ENCODE assay signal across 13 cellular contexts in the genomic region with DNA sequence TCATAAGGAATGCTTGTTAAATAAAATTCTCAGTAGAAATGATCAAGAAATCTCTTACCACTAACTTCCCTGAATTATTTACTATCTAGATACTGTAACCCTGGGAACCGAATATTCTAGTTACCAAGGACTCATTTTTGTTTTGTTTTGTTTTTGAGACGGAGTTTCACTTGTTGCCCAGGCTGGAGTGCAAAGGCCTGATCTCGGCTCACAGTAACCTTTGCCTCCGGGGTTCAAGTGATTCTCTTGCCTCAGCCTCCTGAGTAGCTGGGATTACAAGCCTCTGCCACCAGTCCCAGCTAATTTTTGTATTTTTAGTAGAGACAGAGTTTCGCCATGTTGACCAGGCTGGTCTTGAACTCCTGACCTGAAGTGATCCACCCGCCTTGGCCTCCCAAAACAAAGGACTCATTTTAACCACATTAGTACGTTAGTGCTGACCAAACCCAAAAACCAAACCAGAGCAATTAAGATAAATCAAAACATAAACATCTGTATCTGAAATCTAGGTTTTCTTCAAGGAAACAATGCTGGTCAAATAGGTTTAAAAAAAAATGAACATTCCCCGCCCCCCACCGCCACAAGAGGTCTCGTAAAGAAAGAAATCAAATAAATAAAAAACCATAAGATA. TPM values are rescaled to one million over a fixed set of nuclear protein-coding genes. Genes with fewer than 3 reads are reported as not detected.
DNase-seq lines count a peak whose midpoint lies in the region; ATAC-seq, FAIRE-seq and TF ChIP-seq lines count a peak whose summit lies in the region.
"Had no signal": no experiment of that assay in that cellular context is flagged by ENCODE, and none has a peak within 500 bp of the region (broad histone marks: within the 10 kb centered on the region; RNA-seq: fewer than 3 reads in every experiment).

No MANE protein-coding gene starts in this region.

- H2AFZ ChIP-seq in K562 (ENCODE audit: low read depth, low read length) (no peak overlapping the region), mesenchymal stem cell (ENCODE audit: low read depth, low read length) (no peak overlapping the region)

- H3K79me2 ChIP-seq in K562 (ENCODE audit: control insufficient read depth, insufficient read depth, low read length): peaks cover 89% of the 10 kb centered on the region

- H2BK15ac ChIP-seq in mesenchymal stem cell (ENCODE audit: low read depth, poor library complexity, severe bottlenecking): no peak overlapping the region

- no peak for ATAC-seq in CD8-positive, alpha-beta T cell
- no peak for ATAC-seq in K562
- no peak for ATAC-seq in GM21576 (IDR thresholded peaks at IDR 0.05; ENCODE audit: unreplicated experiment)
- no peak for ATAC-seq in mucosa of descending colon
- ATAC-seq: heart right ventricle had no signal

- no peak overlapping the region for H4K8ac ChIP-seq in mesenchymal stem cell (ENCODE audit: low read length)

- CTCF ChIA-PET in CD8-positive, alpha-beta T cell (lab: Charles Lee): no interaction called here
- CTCF ChIA-PET in K562 (lab: Yijun Ruan, JAX; ENCODE audit: low intra/inter-chr PET ratio): no interaction called here

- H4K20me1 ChIP-seq in K562 (replicated peaks; ENCODE audit: control insufficient read depth, insufficient read depth, low read length): peaks cover 51% of the 10 kb centered on the region

- H2BK12ac ChIP-seq in mesenchymal stem cell (ENCODE audit: low read length in 2 of 2): no peak overlapping the region

- H3K27ac ChIP-seq in CD8-positive, alpha-beta T cell (ENCODE audit: low read depth, low read length): no peak overlapping the region
- H3K27ac ChIP-seq in K562 (ENCODE audit: extremely low read depth, low read depth, low read length): no peak overlapping the region
- H3K27ac ChIP-seq in mesenchymal stem cell (ENCODE audit: low read length, poor library complexity, severe bottlenecking): no peak overlapping the region

- H2BK120ac ChIP-seq in mesenchymal stem cell (ENCODE audit: low read depth, low read length): no peak overlapping the region

- H3K36me3 Mint-ChIP-seq in CD8-positive, alpha-beta T cell: peaks cover 23% of the 10 kb centered on the region

- no peak overlapping the region for H4K91ac ChIP-seq in mesenchymal stem cell (ENCODE audit: low read length)

- no peak overlapping the region for H3K4me3 ChIP-seq in CD8-positive, alpha-beta T cell (ENCODE audit: low read depth, low read length)
- no peak overlapping the region for H3K4me3 ChIP-seq in K562
- peak overlapping the region in 1 of 2 experiments; percentile 93 for H3K4me3 ChIP-seq in mesenchymal stem cell (ENCODE audit: insufficient read depth in 1 of 2, low read depth in 1 of 2, low read length in 2 of 2)
- H3K4me3 ChIP-seq in mucosa of descending colon: no peak overlapping the region
- H3K4me3 ChIP-seq: heart right ventricle had no signal

- H3K23ac ChIP-seq in mesenchymal stem cell (ENCODE audit: low read length in 2 of 2): no peak overlapping the region

- no peak for TF ChIP-seq EP300 in K562 (IDR thresholded peaks at IDR 0.05; ENCODE audit: low read length)

- H3K4me2 ChIP-seq in K562 (ENCODE audit: insufficient read depth, low read length): no peak overlapping the region
- H3K4me2 ChIP-seq in mesenchymal stem cell (ENCODE audit: low read length, poor library complexity, severe bottlenecking): no peak overlapping the region

- no peak overlapping the region for H2BK5ac ChIP-seq in mesenchymal stem cell (ENCODE audit: low read depth, low read length, poor library complexity, severe bottlenecking)

- no peak for TF ChIP-seq POLR2A in K562 (conservative IDR thresholded peaks at IDR 0.05)

- H3K9me3 ChIP-seq in CD8-positive, alpha-beta T cell (ENCODE audit: low read length): no peaks in the 10 kb centered on the region
- H3K9me3 ChIP-seq in K562 (replicated peaks; ENCODE audit: control insufficient read depth, insufficient read depth, low read depth, low read length): no peaks in the 10 kb centered on the region
- no peaks in the 10 kb centered on the region for H3K9me3 ChIP-seq in mesenchymal stem cell (ENCODE audit: control insufficient read depth, low read length)
- no peaks in the 10 kb centered on the region for H3K9me3 ChIP-seq in mucosa of descending colon
- H3K9me3 ChIP-seq: heart right ventricle had no signal

- FAIRE-seq in K562 (lab: Jason Lieb, UNC): no peak
- FAIRE-seq: colon had no signal

- no TSS peak for BruUV-seq in K562 (replicated peaks; lab: Mats Ljungman, UMichigan)

- no peaks in the 10 kb centered on the region for H3K27me3 Mint-ChIP-seq in CD8-positive, alpha-beta T cell (ENCODE audit: low read depth)

- peaks cover 35% of the 10 kb centered on the region for H3K4me1 Mint-ChIP-seq in CD8-positive, alpha-beta T cell (ENCODE audit: low read depth)

- no peak for TF ChIP-seq CTCF in CD8-positive, alpha-beta T cell (IDR thresholded peaks at IDR 0.05)
- no peak for TF ChIP-seq CTCF in K562 (IDR thresholded peaks at IDR 0.05 in 2 of 3, conservative IDR thresholded peaks at IDR 0.05 in 1 of 3; ENCODE audit: insufficient read depth in 2 of 3, low read depth in 1 of 3, low read length in 3 of 3)
- TF ChIP-seq CTCF in mucosa of descending colon (IDR thresholded peaks at IDR 0.05): no peak

- no peak overlapping the region for H3K14ac ChIP-seq in mesenchymal stem cell (ENCODE audit: low read length in 2 of 2)

- no peak overlapping the region for H3K4ac ChIP-seq in mesenchymal stem cell (ENCODE audit: low read depth in 1 of 2, low read length in 2 of 2)

- intact Hi-C loops in CD8-positive, alpha-beta T cell (cut with DNase I, micrococcal nuclease): loop anchor here in 1 of 2 experiments (10.0 kb wide), 1 partner anchor 1238 kb away; the partner anchor contains the start of gene CTNNAL1
- intact Hi-C loops in K562 (cut with micrococcal nuclease): no loop called here
- intact Hi-C loops in mucosa of descending colon (cut with DNase I, micrococcal nuclease): no loop called here

- no peak overlapping the region for H3K18ac ChIP-seq in mesenchymal stem cell (ENCODE audit: low read depth in 1 of 2, low read length in 2 of 2)

- H2AK5ac ChIP-seq in mesenchymal stem cell (ENCODE audit: low read length, severe bottlenecking): no peak overlapping the region

- TF ChIP-seq RAD21 in K562 (CRISPR knock-in tag; conservative IDR thresholded peaks at IDR 0.05 in 1 of 2, IDR thresholded peaks at IDR 0.05 in 1 of 2): no peak

- POLR2A ChIA-PET in CD8-positive, alpha-beta T cell (lab: Charles Lee): no interaction called here
- POLR2A ChIA-PET in K562 (lab: Yijun Ruan, JAX): interaction anchor here (1.2 kb wide), 1 partner anchor 10 kb away, joined by 5 read pairs; no protein-coding TSS in a partner anchor

- no peaks in the 10 kb centered on the region for H3K9me3 Mint-ChIP-seq in CD8-positive, alpha-beta T cell

- peaks cover 4% of the 10 kb centered on the region for H3K4me1 ChIP-seq in CD8-positive, alpha-beta T cell (ENCODE audit: insufficient read depth, low read length)
- H3K4me1 ChIP-seq in K562 (replicated peaks in 1 of 2; ENCODE audit: control insufficient read depth in 2 of 2, insufficient read depth in 2 of 2, low read length in 2 of 2) (peaks cover 11 to 20% of the 10 kb centered on the region in 2 experiments; a peak in 3 of 5 replicates), mesenchymal stem cell (ENCODE audit: control insufficient read depth, insufficient read depth, low read depth, low read length) (peaks cover 12% of the 10 kb centered on the region), mucosa of descending colon (ENCODE audit: low read depth) (peaks cover 26% of the 10 kb centered on the region)

- no peak for DNase-seq in CD8-positive, alpha-beta T cell
- DNase-seq in KBM-7 (peak; percentile 20), K562 (ENCODE audit: extremely low read depth in 1 of 4, low spot score in 3 of 4) (no peak), mesenchymal stem cell (peak; percentile 60), mucosa of descending colon (no peak), NCI-H2196 (lab: John Stamatoyannopoulos, UW; ENCODE audit: unreplicated experiment) (no peak)
- no peak for DNase-seq in activated effector memory CD4-positive, alpha-beta T cell treated with anti-CD3 and anti-CD28 coated beads, Interleukin-2, amount 50 U/mL, for 16 hours
- DNase-seq: heart right ventricle had no signal

- H3K9me1 ChIP-seq in K562 (ENCODE audit: control insufficient read depth, insufficient read depth, low read length): peaks cover 5% of the 10 kb centered on the region

- no peak overlapping the region for H3K4me3 Mint-ChIP-seq in CD8-positive, alpha-beta T cell

- in situ Hi-C loops in KBM-7 (cut with MboI; ENCODE audit: low pct_unique_long_range_greater_than_20kb, low sequenced_read_pairs) (no loop called here), K562 (cut with MboI) (no loop called here)

- H3K27me3 ChIP-seq in CD8-positive, alpha-beta T cell (ENCODE audit: insufficient read depth, low read length): no peaks in the 10 kb centered on the region
- H3K27me3 ChIP-seq in K562 (ENCODE audit: control insufficient read depth in 2 of 2, insufficient read depth in 2 of 2, low read length in 2 of 2) (no peaks in the 10 kb centered on the region), mesenchymal stem cell (ENCODE audit: control insufficient read depth in 1 of 2, insufficient read depth in 1 of 2, low read length in 2 of 2) (no peaks in the 10 kb centered on the region)
- H3K27me3 ChIP-seq: heart right ventricle had no signal

- peak overlapping the region; percentile 32 for H3K27ac Mint-ChIP-seq in CD8-positive, alpha-beta T cell

- peaks cover 4% of the 10 kb centered on the region for H3K36me3 ChIP-seq in CD8-positive, alpha-beta T cell (ENCODE audit: insufficient read depth, low read length)
- H3K36me3 ChIP-seq in K562 (ENCODE audit: control insufficient read depth, insufficient read depth, low read length) (peaks cover 57% of the 10 kb centered on the region), mesenchymal stem cell (ENCODE audit: control insufficient read depth in 1 of 2, insufficient read depth in 2 of 2, low read depth in 1 of 2, low read length in 2 of 2) (peaks cover 7 to 37% of the 10 kb centered on the region in 2 experiments), mucosa of descending colon (ENCODE audit: low read depth) (peaks cover 4% of the 10 kb centered on the region)

- H3K79me1 ChIP-seq in mesenchymal stem cell (replicated peaks; ENCODE audit: low read length, poor library complexity, severe bottlenecking): peaks cover 2% of the 10 kb centered on the region

- H3K9ac ChIP-seq in K562 (ENCODE audit: insufficient read depth in 1 of 2, low read depth in 2 of 2, low read length in 2 of 2) (no peak overlapping the region), mesenchymal stem cell (ENCODE audit: low read length) (peak overlapping the region; percentile 97)

- 47% methylated on average over 10 of the region's 10 CpGs for WGBS in K562 (ENCODE audit: insufficient coverage, low coverage, missing lambda C conversion rate)
- 82% methylated on average over 10 of the region's 10 CpGs for WGBS in mesenchymal stem cell

RNA-seq across cellular contexts. Expression of gene TXN, which starts 3.7 kb away (rescaled TPM):
- total RNA-seq in CD8-positive, alpha-beta T cell: 10 to 100 TPM; 16.0 to 18.0 TPM
- total RNA-seq in K562 (2011; cell fraction: chromatin; rRNA removed; ENCODE audit: low replicate concordance): 19.1 and 42.6 TPM in 2 replicates
- 29.2 and 32.8 TPM in 2 replicates for total RNA-seq in K562 (2011; cell fraction: nucleolus; rRNA removed)
- 49.5 and 76.2 TPM in 2 replicates for total RNA-seq in K562 (2011; cell fraction: nucleoplasm; rRNA removed)
- total RNA-seq in K562 (2014; rRNA removed) (219 and 272 TPM in 2 replicates), K562 (2014; rRNA removed; fragmentation: Illumina TruSeq; extraction: Trizol) (428 and 441 TPM in 2 replicates), K562 (2015; rRNA removed; fragmentation: Illumina TruSeq; extraction: Trizol) (349 and 384 TPM in 2 replicates), K562 (2021) (339 and 403 TPM in 2 replicates), mucosa of descending colon (100 to 1,000 TPM; 228 to 441 (median 422) TPM)
- polyA plus RNA-seq in K562 (2011; rRNA removed) (590 and 771 TPM in 2 replicates), K562 (2014; fragmentation: Illumina TruSeq; extraction: Trizol) (446 and 528 TPM in 2 replicates), K562 (2014; fragmentation: Nextera tagmentation; extraction: Ambion mirVana) (1,000 to 10,000 TPM; 1,469 to 1,596 TPM), K562 (2014; rRNA removed) (514 and 530 TPM in 2 replicates)
- 284 and 512 TPM in 2 replicates for polyA plus RNA-seq in K562 (2011; cell fraction: cytosol; rRNA removed)
- 120 and 197 TPM in 2 replicates for polyA plus RNA-seq in K562 (2011; cell fraction: nucleus; rRNA removed)
- polyA plus RNA-seq in K562 (2012): 289 and 521 TPM in 2 replicates
- 190 and 220 TPM in 2 replicates for polyA minus RNA-seq in K562 (2011; rRNA and poly(A)+ RNA removed)
- 59.8 and 72.2 TPM in 2 replicates for polyA minus RNA-seq in K562 (2011; cell fraction: cytosol; rRNA and poly(A)+ RNA removed)
- 17.1 and 37.3 TPM in 2 replicates for polyA minus RNA-seq in K562 (2011; cell fraction: nucleus; rRNA and poly(A)+ RNA removed)
- 709 TPM for polyA plus RNA-seq in mesenchymal stem cell (2013, experiment 1 of 2)
- 737 TPM for polyA plus RNA-seq in mesenchymal stem cell (2013, experiment 2 of 2)

RNA-seq across cellular contexts. Expression of gene C9orf152, which starts 44.7 kb away (rescaled TPM):
- not detected for total RNA-seq in CD8-positive, alpha-beta T cell
- total RNA-seq in K562 (2011; cell fraction: chromatin; rRNA removed; ENCODE audit: low replicate concordance): not detected in 2 replicates
- not detected in 2 replicates for total RNA-seq in K562 (2011; cell fraction: nucleolus; rRNA removed)
- not detected in 2 replicates for total RNA-seq in K562 (2011; cell fraction: nucleoplasm; rRNA removed)
- total RNA-seq in K562 (2014; rRNA removed) (not detected in 2 replicates), K562 (2014; rRNA removed; fragmentation: Illumina TruSeq; extraction: Trizol) (not detected in 2 replicates), K562 (2015; rRNA removed; fragmentation: Illumina TruSeq; extraction: Trizol) (not detected in 2 replicates), K562 (2021) (not detected in 2 replicates), mucosa of descending colon (10 to 100 TPM; 20.4 to 69.4 (median 42.9) TPM)
- polyA plus RNA-seq in K562 (2011; rRNA removed) (not detected in 2 replicates), K562 (2014; fragmentation: Illumina TruSeq; extraction: Trizol) (not detected in 2 replicates), K562 (2014; fragmentation: Nextera tagmentation; extraction: Ambion mirVana) (not detected), K562 (2014; rRNA removed) (not detected in 2 replicates)
- not detected in 2 replicates for polyA plus RNA-seq in K562 (2011; cell fraction: cytosol; rRNA removed)
- not detected in 2 replicates for polyA plus RNA-seq in K562 (2011; cell fraction: nucleus; rRNA removed)
- polyA plus RNA-seq in K562 (2012): not detected in 2 replicates
- not detected in 2 replicates for polyA minus RNA-seq in K562 (2011; rRNA and poly(A)+ RNA removed)
- not detected in 2 replicates for polyA minus RNA-seq in K562 (2011; cell fraction: cytosol; rRNA and poly(A)+ RNA removed)
- not detected in 2 replicates for polyA minus RNA-seq in K562 (2011; cell fraction: nucleus; rRNA and poly(A)+ RNA removed)
- polyA plus RNA-seq in mesenchymal stem cell (2013, experiment 1 of 2): not detected
- polyA plus RNA-seq in mesenchymal stem cell (2013, experiment 2 of 2): not detected
- total RNA-seq: heart right ventricle, mononuclear cell, NCI-H460, SK-MEL-5 had no signal
- polyA plus RNA-seq: heart right ventricle had no signal

Comparison
In these comparisons a context has a peak if more than half of its experiments do, and no peak if none do; other contexts are left out.
1. DNase-seq: peak in KBM-7 (single experiment) and mesenchymal stem cell (single experiment); none in CD8-positive, alpha-beta T cell (0 of 7), K562 (0 of 4), activated effector memory CD4-positive, alpha-beta T cell treated with anti-CD3 and anti-CD28 coated beads, Interleukin-2, amount 50 U/mL, for 16 hours (single experiment), mucosa of descending colon (0 of 3) and NCI-H2196 (single experiment).
2. RNA of gene C9orf152, which starts 44.7 kb away (total RNA-seq): 20.4 to 69.4 TPM in mucosa of descending colon; not detected in K562 and not detected in CD8-positive, alpha-beta T cell; every median in the first group is over 10 times any median in the second.